8 cellular contexts compared by ENCODE assay signal in the genomic region with DNA sequence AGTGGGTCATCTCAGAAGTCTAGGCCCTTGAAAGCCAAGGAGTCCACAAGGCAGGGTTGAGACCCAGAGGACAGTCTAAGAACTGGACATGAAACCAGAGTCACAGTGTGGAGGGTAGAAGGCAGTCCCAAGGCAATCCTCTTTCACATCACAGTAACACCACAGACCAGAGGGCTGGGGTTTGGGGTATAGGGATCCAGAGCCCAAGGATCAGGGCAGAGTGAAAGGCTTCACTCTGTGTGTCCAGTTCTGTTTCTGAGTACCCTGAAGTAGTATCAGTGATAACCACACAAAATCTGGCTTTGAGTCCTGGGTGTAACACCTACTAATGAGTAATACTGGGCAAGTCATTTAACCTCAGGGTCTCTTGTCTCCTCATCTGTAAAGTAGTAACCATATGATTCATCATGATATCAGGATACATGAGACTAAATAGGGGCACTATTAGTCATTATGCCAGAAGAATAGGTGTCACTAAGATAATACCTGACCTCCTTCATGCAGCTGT.
DNase-seq lines count a peak whose midpoint lies in the region; ATAC-seq and TF ChIP-seq lines count a peak whose summit lies in the region.

No MANE protein-coding gene starts in this region.

- H3K27ac Mint-ChIP-seq in activated B cell treated with CpG ODN at 0.5 μM for 24 hours (peak overlapping the region; percentile 33), glutamatergic neuron (ENCODE audit: unreplicated experiment) (no peak overlapping the region)

- H3K9me3 Mint-ChIP-seq in activated B cell treated with CpG ODN at 0.5 μM for 24 hours: no peaks in the 10 kb centered on the region
- no peaks in the 10 kb centered on the region for H3K9me3 Mint-ChIP-seq in glutamatergic neuron (ENCODE audit: unreplicated experiment)

- no peak overlapping the region for H3K4me3 Mint-ChIP-seq in activated B cell treated with CpG ODN at 0.5 μM for 24 hours
- H3K4me3 Mint-ChIP-seq in glutamatergic neuron (ENCODE audit: unreplicated experiment): no peak overlapping the region

- no peaks in the 10 kb centered on the region for H3K27me3 Mint-ChIP-seq in activated B cell treated with CpG ODN at 0.5 μM for 24 hours
- H3K27me3 Mint-ChIP-seq in glutamatergic neuron (ENCODE audit: unreplicated experiment): no peaks in the 10 kb centered on the region

- peaks cover 73% of the 10 kb centered on the region for H3K36me3 Mint-ChIP-seq in activated B cell treated with CpG ODN at 0.5 μM for 24 hours (ENCODE audit: low read depth)
- H3K36me3 Mint-ChIP-seq in glutamatergic neuron (ENCODE audit: unreplicated experiment): no peaks in the 10 kb centered on the region

- peak; percentile 98 for ATAC-seq in HG02884 (IDR thresholded peaks at IDR 0.05; ENCODE audit: unreplicated experiment)
- peak; percentile 81 for ATAC-seq in activated B cell treated with CpG ODN at 0.5 μM for 24 hours (ENCODE audit: low read depth)

- POLR2A ChIA-PET in activated B cell treated with CpG ODN at 0.5 μM for 24 hours (lab: Charles Lee): no interaction called here

- H3K4me1 Mint-ChIP-seq in activated B cell treated with CpG ODN at 0.5 μM for 24 hours (peaks cover 11% of the 10 kb centered on the region), glutamatergic neuron (ENCODE audit: low read depth, unreplicated experiment) (peaks cover 1% of the 10 kb centered on the region)

- CTCF ChIA-PET in activated B cell treated with CpG ODN at 0.5 μM for 24 hours (lab: Charles Lee): no interaction called here

- peak in 2 of 3 donors; percentile 5 to 14 for DNase-seq in stimulated activated CD4-positive, alpha-beta T cell treated with anti-CD3 and anti-CD28 coated beads, Interleukin-12 subunit alpha, Interleukin-12 subunit beta, amount 100 ng/mL, for 48 hours (ENCODE audit: low read depth in 2 of 3, low spot score in 1 of 3)
- DNase-seq in stimulated activated CD4-positive, alpha-beta T cell treated with anti-CD3 and anti-CD28 coated beads, Interleukin-1b, Interleukin-23, amount 100 ng/mL, for 48 hours: no peak
- DNase-seq in activated B cell treated with CpG ODN at 0.5 μM for 24 hours: no peak
- DNase-seq in stromal cell of bone marrow (ENCODE audit: low read depth): peak; percentile 16
- DNase-seq in glutamatergic neuron: no peak
- no peak for DNase-seq in NCI-H82 treated with DMSO at 0.1 percent for 48 hours (lab: John Stamatoyannopoulos, UW; ENCODE audit: unreplicated experiment)
- no peak for DNase-seq in stimulated activated CD4-positive, alpha-beta T cell treated with anti-CD3 and anti-CD28 coated beads, Interleukin-4, amount 100 ng/mL, for 4 hours

- TF ChIP-seq CTCF in activated B cell treated with CpG ODN at 0.5 μM for 24 hours (IDR thresholded peaks at IDR 0.05): no peak
- TF ChIP-seq CTCF in glutamatergic neuron (IDR thresholded peaks at IDR 0.05; ENCODE audit: partially characterized antibody, unreplicated experiment): no peak

- intact Hi-C loops in activated B cell treated with CpG ODN at 0.5 μM for 24 hours (cut with micrococcal nuclease): loop anchor here (2.0 kb wide), 2 partner anchors 14 to 90 kb away; partner anchors contain the start of gene ICA1L

Comparison
In these comparisons a context has a peak if more than half of its experiments do, and no peak if none do; other contexts are left out.
1. DNase-seq: peak in stimulated activated CD4-positive, alpha-beta T cell treated with anti-CD3 and anti-CD28 coated beads, Interleukin-12 subunit alpha, Interleukin-12 subunit beta, amount 100 ng/mL, for 48 hours (2 of 3) and stromal cell of bone marrow (single experiment); none in stimulated activated CD4-positive, alpha-beta T cell treated with anti-CD3 and anti-CD28 coated beads, Interleukin-1b, Interleukin-23, amount 100 ng/mL, for 48 hours (single experiment), activated B cell treated with CpG ODN at 0.5 μM for 24 hours (single experiment), glutamatergic neuron (single experiment), NCI-H82 treated with DMSO at 0.1 percent for 48 hours (single experiment) and stimulated activated CD4-positive, alpha-beta T cell treated with anti-CD3 and anti-CD28 coated beads, Interleukin-4, amount 100 ng/mL, for 4 hours (0 of 2).